Comparison of ENCODE assay signal across 8 cellular contexts in genomic region chr4:153248641-153249198, GRCh38. TPM values are rescaled to one million over a fixed set of nuclear protein-coding genes. Genes with fewer than 3 reads are reported as not detected.
DNase-seq lines count a peak whose midpoint lies in the region; ATAC-seq and TF ChIP-seq lines count a peak whose summit lies in the region.

No MANE protein-coding gene starts in this region.

- peak overlapping the region; percentile 2 to 30 for H3K4me3 ChIP-seq in body of pancreas
- peak overlapping the region; percentile 53 to 65 (median 62) for H3K4me3 ChIP-seq in liver (ENCODE audit: low read depth in 1 of 3, low read length in 3 of 3)

- intact Hi-C loops in body of pancreas (cut with DNase I): no loop called here

- H3K4me1 Mint-ChIP-seq in T-helper 1 cell treated with Interleukin-12 subunit alpha and Interleukin-12 subunit beta and Interleukin-4 antibody, amounts not matched to agents 30 μg/mL and 1 μg/mL, for 36 hours (ENCODE audit: low read depth): peaks cover 13% of the 10 kb centered on the region
- H3K4me1 Mint-ChIP-seq in type B pancreatic cell (ENCODE audit: unreplicated experiment): peaks cover 48% of the 10 kb centered on the region

- H3K27ac ChIP-seq in body of pancreas (peak overlapping the region; percentile 63 to 81 (median 75)), liver (ENCODE audit: low read depth in 1 of 2, low read length in 2 of 2) (peak overlapping the region in 1 of 2 donors; percentile 8)

- WGBS in body of pancreas, 2 donors: 11 to 34% methylated on average over 4 to 14 of the region's 14 CpGs
- WGBS in liver: 26% methylated on average over 14 of the region's 14 CpGs

- no peaks in the 10 kb centered on the region for H3K9me3 Mint-ChIP-seq in T-helper 1 cell treated with Interleukin-12 subunit alpha and Interleukin-12 subunit beta and Interleukin-4 antibody, amounts not matched to agents 30 μg/mL and 1 μg/mL, for 36 hours
- H3K9me3 Mint-ChIP-seq in type B pancreatic cell: no peaks in the 10 kb centered on the region

- no peak for TF ChIP-seq POLR2A in body of pancreas (IDR thresholded peaks at IDR 0.05)

- H3K4me1 ChIP-seq in body of pancreas (peaks cover 39% of the 10 kb centered on the region), liver (ENCODE audit: control insufficient read depth in 4 of 4, insufficient read depth in 4 of 4, low read length in 3 of 4) (peaks cover 2 to 12% (median 7%) of the 10 kb centered on the region in 4 donors)

- no peak for TF ChIP-seq RAD21 in liver (IDR thresholded peaks at IDR 0.05)

- H3K36me3 ChIP-seq in body of pancreas (replicated peaks in 1 of 2; ENCODE audit: insufficient read depth in 1 of 2, low read depth in 2 of 2) (no peaks in the 10 kb centered on the region), liver (ENCODE audit: control insufficient read depth in 4 of 4, insufficient read depth in 3 of 4, low read depth in 1 of 4, low read length in 3 of 4) (no peaks in the 10 kb centered on the region)

- no peaks in the 10 kb centered on the region for H3K9me3 ChIP-seq in body of pancreas
- H3K9me3 ChIP-seq in liver (ENCODE audit: control insufficient read depth in 4 of 4, low read length in 3 of 4): no peaks in the 10 kb centered on the region

- H3K27me3 ChIP-seq in body of pancreas: no peaks in the 10 kb centered on the region
- no peaks in the 10 kb centered on the region for H3K27me3 ChIP-seq in liver (ENCODE audit: control insufficient read depth in 4 of 4, insufficient read depth in 4 of 4, low read length in 3 of 4)

- no peak for ATAC-seq in body of pancreas

- peak overlapping the region; percentile 86 for H3K4me3 Mint-ChIP-seq in T-helper 1 cell treated with Interleukin-12 subunit alpha and Interleukin-12 subunit beta and Interleukin-4 antibody, amounts not matched to agents 30 μg/mL and 1 μg/mL, for 36 hours
- peak overlapping the region; percentile 94 for H3K4me3 Mint-ChIP-seq in type B pancreatic cell

- no peak overlapping the region for H3K27ac Mint-ChIP-seq in T-helper 1 cell treated with Interleukin-12 subunit alpha and Interleukin-12 subunit beta and Interleukin-4 antibody, amounts not matched to agents 30 μg/mL and 1 μg/mL, for 36 hours
- peak overlapping the region; percentile 94 for H3K27ac Mint-ChIP-seq in type B pancreatic cell

- no peaks in the 10 kb centered on the region for H3K36me3 Mint-ChIP-seq in T-helper 1 cell treated with Interleukin-12 subunit alpha and Interleukin-12 subunit beta and Interleukin-4 antibody, amounts not matched to agents 30 μg/mL and 1 μg/mL, for 36 hours (ENCODE audit: low read depth)
- peaks cover 13% of the 10 kb centered on the region for H3K36me3 Mint-ChIP-seq in type B pancreatic cell

- no peak overlapping the region for H3K9ac ChIP-seq in liver (ENCODE audit: low read depth in 1 of 2, low read length in 2 of 2)

- no peaks in the 10 kb centered on the region for H3K27me3 Mint-ChIP-seq in T-helper 1 cell treated with Interleukin-12 subunit alpha and Interleukin-12 subunit beta and Interleukin-4 antibody, amounts not matched to agents 30 μg/mL and 1 μg/mL, for 36 hours (ENCODE audit: low read depth)
- H3K27me3 Mint-ChIP-seq in type B pancreatic cell: no peaks in the 10 kb centered on the region

- no peak for DNase-seq in T-helper 1 cell
- peak; percentile 17 for DNase-seq in NCI-H1105 (lab: John Stamatoyannopoulos, UW)
- DNase-seq in body of pancreas: peak in 1 of 4 donors; percentile 27
- no peak for DNase-seq in type B pancreatic cell (ENCODE audit: extremely low spot score, unreplicated experiment)
- DNase-seq in activated CD4-positive, CD25-positive, alpha-beta regulatory T cell treated with anti-CD3 and anti-CD28 coated beads, Interleukin-2, amount 50 U/mL, for 72 hours: no peak
- no peak for DNase-seq in stimulated activated CD4-positive, alpha-beta T cell treated with anti-CD3 and anti-CD28 coated beads, Interleukin-4, amount 100 ng/mL, for 4 hours

- TF ChIP-seq CTCF in body of pancreas (IDR thresholded peaks at IDR 0.05) (no peak), liver (IDR thresholded peaks at IDR 0.05; ENCODE audit: low read depth, low read length, missing input control) (no peak), type B pancreatic cell (conservative IDR thresholded peaks at IDR 0.05) (no peak)

TF ChIP-seq in liver, 16 proteins besides CTCF, POLR2A, EP300 and RAD21:
- no peak for TF ChIP-seq MAX (IDR thresholded peaks at IDR 0.05)
- TF ChIP-seq HNF4A (conservative IDR thresholded peaks at IDR 0.05): no peak
- no peak for TF ChIP-seq ATF3 (IDR thresholded peaks at IDR 0.05)
- no peak for TF ChIP-seq NR2F2 (IDR thresholded peaks at IDR 0.05)
- no peak for TF ChIP-seq GABPA (IDR thresholded peaks at IDR 0.05 in 1 of 2, conservative IDR thresholded peaks at IDR 0.05 in 1 of 2)
- no peak for TF ChIP-seq SP1 (IDR thresholded peaks at IDR 0.05)
- no peak for TF ChIP-seq JUND (IDR thresholded peaks at IDR 0.05)
- no peak for TF ChIP-seq FOXA1 (IDR thresholded peaks at IDR 0.05)
- no peak for TF ChIP-seq EGR1 (IDR thresholded peaks at IDR 0.05; ENCODE audit: low read depth in 2 of 2)
- no peak for TF ChIP-seq ZBTB33 (IDR thresholded peaks at IDR 0.05)
- no peak for TF ChIP-seq HNF4G (IDR thresholded peaks at IDR 0.05)
- TF ChIP-seq TAF1 (conservative IDR thresholded peaks at IDR 0.05): no peak
- TF ChIP-seq RXRA (IDR thresholded peaks at IDR 0.05): no peak
- TF ChIP-seq REST (IDR thresholded peaks at IDR 0.05): no peak
- no peak for TF ChIP-seq YY1 (IDR thresholded peaks at IDR 0.05)
- TF ChIP-seq FOXA2 (IDR thresholded peaks at IDR 0.05): no peak

RNA-seq across cellular contexts. Expression of gene TRIM2, which starts 44.5 kb away (rescaled TPM):
- 10 to 100 TPM; 31.3 to 42.0 TPM for total RNA-seq in body of pancreas
- 10 to 100 TPM; 13.4 to 15.5 TPM for total RNA-seq in liver
- 1 to 10 TPM; 3.4 to 4.4 TPM for polyA plus RNA-seq in liver
- 83.1 and 105 TPM in 2 replicates for total RNA-seq in type B pancreatic cell (ENCODE audit: low replicate concordance)
